ENCODE assay signal across 26 cellular contexts in the genomic region with DNA sequence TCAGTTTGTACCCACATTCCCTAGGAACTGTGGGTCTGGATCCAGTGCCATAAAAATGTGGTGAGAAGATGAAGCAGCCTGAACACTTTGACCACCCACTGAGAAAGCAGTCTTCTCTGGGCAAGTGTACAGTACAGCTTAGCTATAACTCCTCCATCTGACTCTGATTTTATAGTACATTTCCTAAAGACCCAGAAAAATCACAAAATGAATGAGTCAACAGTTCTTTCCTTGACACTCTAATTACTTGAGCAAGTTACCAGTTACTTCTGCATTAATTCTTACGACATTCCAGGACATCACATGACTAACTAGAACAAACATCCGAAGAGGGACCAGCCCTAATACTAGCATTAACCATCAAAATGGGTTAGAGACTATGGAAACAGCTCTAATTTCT.
DNase-seq lines count a peak whose midpoint lies in the region; TF ChIP-seq lines count a peak whose summit lies in the region.
"Had no signal": no experiment of that assay in that cellular context is flagged by ENCODE, and none has a peak within 500 bp of the region (broad histone marks: within the 10 kb centered on the region; RNA-seq: fewer than 3 reads in every experiment).

No MANE protein-coding gene starts in this region.

- TF ChIP-seq CTCF in HL-60 (IDR thresholded peaks at IDR 0.05; ENCODE audit: insufficient read depth, low read length), result no peak

- no peaks in the 10 kb centered on the region for H3K27me3 ChIP-seq in HL-60 (ENCODE audit: insufficient read depth, poor library complexity, severe bottlenecking)
- H3K27me3 ChIP-seq: gastrocnemius medialis, thyroid gland had no signal

- DNase-seq in HL-60 (ENCODE audit: low read depth in 1 of 2, low spot score in 1 of 2) (peak; percentile 33 to 67), SIG-M5 (lab: John Stamatoyannopoulos, UW) (peak; percentile 11), fibroblast of gingiva (ENCODE audit: low read depth) (peak; percentile 65), stromal cell of bone marrow (ENCODE audit: low read depth) (peak; percentile 16), midbrain (lab: John Stamatoyannopoulos, UW) (no peak), SW480 (ENCODE audit: low spot score) (no peak), NCI-H526 (lab: John Stamatoyannopoulos, UW) (no peak), NCI-H1105 treated with DMSO at 0.1 percent for 48 hours (lab: John Stamatoyannopoulos, UW) (no peak)
- DNase-seq: activated CD4-positive, CD25-positive, alpha-beta regulatory T cell; activated naive CD4-positive, alpha-beta T cell treated with anti-CD3 and anti-CD28 coated beads for 36 hours; activated T-cell treated with anti-CD3 and anti-CD28 coated beads, Interleukin-2, amount 50 U/mL, for 72 hours; CD8-positive, alpha-beta memory T cell; DMS153; effector CD8-positive, alpha-beta T cell; gastrocnemius medialis; GOT3; hippocampal formation; immature natural killer cell; mesendoderm; naive B cell; NCI-H446 treated with DMSO at 0.1 percent for 48 hours; nucleus accumbens; PC-3; psoas muscle; SW 1271; thyroid gland had no signal

- no peak overlapping the region for H3K27ac ChIP-seq in HL-60 (replicated peaks)
- H3K27ac ChIP-seq: gastrocnemius medialis, psoas muscle, thyroid gland had no signal

- H3K4me3 ChIP-seq in HL-60 (replicated peaks; ENCODE audit: insufficient read depth, low read length), result no peak overlapping the region
- H3K4me3 ChIP-seq: gastrocnemius medialis, psoas muscle, thyroid gland had no signal

Comparison
In these comparisons a context has a peak if more than half of its experiments do, and no peak if none do; other contexts are left out.
1. DNase-seq: peak in HL-60 (2 of 2), SIG-M5 (single experiment), fibroblast of gingiva (single experiment) and stromal cell of bone marrow (single experiment); none in midbrain (single experiment), SW480 (single experiment), NCI-H526 (0 of 2) and NCI-H1105 treated with DMSO at 0.1 percent for 48 hours (single experiment).